13 cellular contexts compared by ENCODE assay signal in genomic region chr16:50166511-50167500, GRCh38. TPM values are rescaled to one million over a fixed set of nuclear protein-coding genes. Genes with fewer than 3 reads are reported as not detected.
DNase-seq lines count a peak whose midpoint lies in the region; ATAC-seq, FAIRE-seq and TF ChIP-seq lines count a peak whose summit lies in the region.
"Had no signal": no experiment of that assay in that cellular context is flagged by ENCODE, and none has a peak within 500 bp of the region (broad histone marks: within the 10 kb centered on the region; RNA-seq: fewer than 3 reads in every experiment).

No MANE protein-coding gene starts in this region.

- H3K4me3 ChIP-seq in endodermal cell (ENCODE audit: low read length) (no peak overlapping the region), small intestine (ENCODE audit: low read depth in 1 of 2, low read length in 2 of 2) (no peak overlapping the region), right atrium auricular region (no peak overlapping the region)
- H3K4me3 ChIP-seq: spleen had no signal

- no peaks in the 10 kb centered on the region for H3K9me3 Mint-ChIP-seq in T-helper 2 cell treated with Interferon-gamma antibody and Interleukin-4, amounts not matched to agents 5 μg/mL and 100 μg/mL, for 36 hours
- no peaks in the 10 kb centered on the region for H3K9me3 Mint-ChIP-seq in endodermal cell

- H3K9ac ChIP-seq in endodermal cell (ENCODE audit: extremely low read depth, low read length, poor library complexity, severe bottlenecking), result no peak overlapping the region

- TF ChIP-seq CTCF in endodermal cell (conservative IDR thresholded peaks at IDR 0.05) (no peak), right atrium auricular region (IDR thresholded peaks at IDR 0.05) (no peak)

- H3K36me3 Mint-ChIP-seq in T-helper 2 cell treated with Interferon-gamma antibody and Interleukin-4, amounts not matched to agents 5 μg/mL and 100 μg/mL, for 36 hours (ENCODE audit: low read depth), result peaks cover 8% of the 10 kb centered on the region
- no peaks in the 10 kb centered on the region for H3K36me3 Mint-ChIP-seq in endodermal cell (ENCODE audit: low read depth)

- H3K27ac ChIP-seq in endodermal cell (ENCODE audit: low read depth, low read length), result no peak overlapping the region
- H3K27ac ChIP-seq in small intestine (ENCODE audit: low read depth in 1 of 2, low read length in 1 of 2), result no peak overlapping the region
- peak overlapping the region in 1 of 2 donors; percentile 31 for H3K27ac ChIP-seq in right atrium auricular region
- H3K27ac ChIP-seq: spleen had no signal

- H3K4me3 Mint-ChIP-seq in T-helper 2 cell treated with Interferon-gamma antibody and Interleukin-4, amounts not matched to agents 5 μg/mL and 100 μg/mL, for 36 hours, result peak overlapping the region; percentile 65
- H3K4me3 Mint-ChIP-seq in endodermal cell, result no peak overlapping the region

- H3K4me1 Mint-ChIP-seq in T-helper 2 cell treated with Interferon-gamma antibody and Interleukin-4, amounts not matched to agents 5 μg/mL and 100 μg/mL, for 36 hours (ENCODE audit: low read depth), result peaks cover 37% of the 10 kb centered on the region
- peaks cover 16% of the 10 kb centered on the region for H3K4me1 Mint-ChIP-seq in endodermal cell

- H3K4me1 ChIP-seq in endodermal cell (ENCODE audit: control insufficient read depth, insufficient read depth, low read length), result no peaks in the 10 kb centered on the region
- peaks cover 6 to 13% of the 10 kb centered on the region in 2 donors for H3K4me1 ChIP-seq in small intestine (ENCODE audit: control insufficient read depth in 2 of 2, insufficient read depth in 1 of 2, low read depth in 1 of 2, low read length in 1 of 2)
- H3K4me1 ChIP-seq in right atrium auricular region, result peaks cover 0 to 20% of the 10 kb centered on the region in 2 donors

- H3K9me3 ChIP-seq in endodermal cell (ENCODE audit: control insufficient read depth, low read length) (no peaks in the 10 kb centered on the region), small intestine (ENCODE audit: control insufficient read depth, low read depth) (no peaks in the 10 kb centered on the region), right atrium auricular region (no peaks in the 10 kb centered on the region)
- H3K9me3 ChIP-seq: spleen had no signal

- DNase-seq in H54 (ENCODE audit: insufficient read length, low spot score), result no peak
- peak; percentile 16 for DNase-seq in T-helper 2 cell treated with Interferon-gamma antibody and Interleukin-4, amounts not matched to agents 5 μg/mL and 100 μg/mL, for 36 hours (ENCODE audit: low spot score)
- DNase-seq in endodermal cell, result no peak
- DNase-seq in small intestine, result peak; percentile 38
- DNase-seq in right atrium auricular region (ENCODE audit: low spot score), result no peak
- DNase-seq: H7, islet precursor cell, NCI-H510A, spleen had no signal

- TF ChIP-seq POLR2A in H54 (IDR thresholded peaks at IDR 0.05; ENCODE audit: low read depth, low read length), result no peak

- H3K27me3 ChIP-seq in endodermal cell (ENCODE audit: control insufficient read depth, insufficient read depth, low read length, poor library complexity, severe bottlenecking) (no peaks in the 10 kb centered on the region), small intestine (ENCODE audit: control insufficient read depth in 2 of 2, insufficient read depth in 2 of 2, low read length in 2 of 2) (no peaks in the 10 kb centered on the region), right atrium auricular region (no peaks in the 10 kb centered on the region)
- H3K27me3 ChIP-seq: spleen had no signal

- no peak for ATAC-seq in GM21619 (IDR thresholded peaks at IDR 0.05; ENCODE audit: unreplicated experiment)
- no peak for ATAC-seq in HG03571 (IDR thresholded peaks at IDR 0.05; ENCODE audit: unreplicated experiment)
- no peak for ATAC-seq in HG03139 (IDR thresholded peaks at IDR 0.05; ENCODE audit: unreplicated experiment)

- FAIRE-seq in H54 (lab: Jason Lieb, UNC) (peak; percentile 15), small intestine (lab: Jason Lieb, UNC) (no peak)
- FAIRE-seq: colon had no signal

- peak overlapping the region; percentile 67 for H3K27ac Mint-ChIP-seq in T-helper 2 cell treated with Interferon-gamma antibody and Interleukin-4, amounts not matched to agents 5 μg/mL and 100 μg/mL, for 36 hours
- peak overlapping the region; percentile 12 for H3K27ac Mint-ChIP-seq in endodermal cell

- WGBS in endodermal cell (ENCODE audit: insufficient coverage in 1 of 2, insufficient read length in 1 of 2), 2 experiments, result 90 to 96% methylated on average over 5 to 7 of the region's 9 CpGs
- 68 to 71% (median 69%) methylated on average over 9 of the region's 9 CpGs for WGBS in small intestine, 3 donors

- H3K36me3 ChIP-seq in endodermal cell (ENCODE audit: control insufficient read depth, insufficient read depth, low read length) (no peaks in the 10 kb centered on the region), small intestine (ENCODE audit: control insufficient read depth in 2 of 2, insufficient read depth in 2 of 2, low read length in 2 of 2) (no peaks in the 10 kb centered on the region), right atrium auricular region (no peaks in the 10 kb centered on the region)
- H3K36me3 ChIP-seq: spleen had no signal

- no peaks in the 10 kb centered on the region for H3K27me3 Mint-ChIP-seq in T-helper 2 cell treated with Interferon-gamma antibody and Interleukin-4, amounts not matched to agents 5 μg/mL and 100 μg/mL, for 36 hours (ENCODE audit: low read depth)
- H3K27me3 Mint-ChIP-seq in endodermal cell (ENCODE audit: insufficient read depth), result no peaks in the 10 kb centered on the region

RNA-seq across cellular contexts. Expression of gene TENT4B, which starts 13.7 kb away (rescaled TPM):
- total RNA-seq in endodermal cell (10 to 100 TPM; 12.8 to 14.1 TPM), right atrium auricular region (1 to 10 TPM; 5.0 to 6.1 TPM)
- 9.3 TPM for polyA plus RNA-seq in endodermal cell (2013, experiment 1 of 2)
- polyA plus RNA-seq in endodermal cell (2013, experiment 2 of 2), result 8.9 TPM
- polyA plus RNA-seq in small intestine, result 1 to 10 TPM; 5.1 to 8.9 (median 5.8) TPM

Comparison
In these comparisons a context has a peak if more than half of its experiments do, and no peak if none do; other contexts are left out.
1. DNase-seq: peak in T-helper 2 cell treated with Interferon-gamma antibody and Interleukin-4, amounts not matched to agents 5 μg/mL and 100 μg/mL, for 36 hours (single experiment) and small intestine (single experiment); none in H54 (single experiment), endodermal cell (single experiment) and right atrium auricular region (single experiment).